Comparison of ENCODE assay signal across 11 cellular contexts in the genomic region with DNA sequence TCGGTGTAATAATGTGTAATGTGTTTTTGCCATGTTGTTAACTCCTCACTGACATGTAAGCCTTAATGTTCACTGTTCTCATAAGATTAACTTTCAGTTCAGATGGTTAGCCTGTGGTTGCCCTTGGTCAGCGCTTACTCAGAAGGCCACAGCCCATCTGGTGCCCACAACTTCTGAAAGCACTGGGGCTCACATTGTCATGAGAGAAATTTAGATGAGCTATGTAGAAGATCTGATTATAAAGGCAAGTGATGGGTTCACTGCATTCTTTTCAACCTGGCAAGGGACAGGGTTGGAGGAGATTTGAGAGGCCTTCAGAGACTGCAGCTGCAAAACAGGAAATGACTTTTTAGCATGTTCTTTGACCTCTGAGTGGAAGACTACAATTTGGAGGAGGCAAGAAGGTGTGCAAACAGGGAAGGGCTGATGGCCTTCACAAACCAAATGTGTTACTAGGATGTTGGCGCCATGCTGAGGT.
DNase-seq lines count a peak whose midpoint lies in the region; ATAC-seq lines count a peak whose summit lies in the region.
"Had no signal": no experiment of that assay in that cellular context is flagged by ENCODE, and none has a peak within 500 bp of the region (broad histone marks: within the 10 kb centered on the region; RNA-seq: fewer than 3 reads in every experiment).

No MANE protein-coding gene starts in this region.

- H3K36me3 Mint-ChIP-seq in stimulated activated effector memory CD8-positive, alpha-beta T cell treated with anti-CD3 and anti-CD28 coated beads, Interleukin-12 subunit alpha, Interleukin-12 subunit beta, amount 100 ng/mL, for 72 hours: no peaks in the 10 kb centered on the region
- H3K36me3 Mint-ChIP-seq: neural progenitor cell had no signal

- H3K27ac ChIP-seq in SJSA1: peak overlapping the region; percentile 40; the same call in 1 of the 2 replicates
- H3K27ac ChIP-seq: neural progenitor cell, SK-N-MC had no signal

- peaks cover 41% of the 10 kb centered on the region for H3K4me1 Mint-ChIP-seq in stimulated activated effector memory CD8-positive, alpha-beta T cell treated with anti-CD3 and anti-CD28 coated beads, Interleukin-12 subunit alpha, Interleukin-12 subunit beta, amount 100 ng/mL, for 72 hours

- peak overlapping the region; percentile 67 for H3K27ac Mint-ChIP-seq in stimulated activated effector memory CD8-positive, alpha-beta T cell treated with anti-CD3 and anti-CD28 coated beads, Interleukin-12 subunit alpha, Interleukin-12 subunit beta, amount 100 ng/mL, for 72 hours
- H3K27ac Mint-ChIP-seq: neural progenitor cell had no signal

- H3K9me3 ChIP-seq in SJSA1 (replicated peaks): no peaks in the 10 kb centered on the region

- no peaks in the 10 kb centered on the region for H3K27me3 ChIP-seq in SJSA1 (replicated peaks)
- H3K27me3 ChIP-seq: neural progenitor cell had no signal

- H3K4me3 ChIP-seq in SJSA1: no peak overlapping the region
- H3K4me3 ChIP-seq: neural progenitor cell, SK-N-MC had no signal

- peak; percentile 96 for ATAC-seq in stimulated activated effector memory CD8-positive, alpha-beta T cell treated with anti-CD3 and anti-CD28 coated beads, Interleukin-12 subunit alpha, Interleukin-12 subunit beta, amount 100 ng/mL, for 72 hours
- ATAC-seq in GM19397 (IDR thresholded peaks at IDR 0.05; ENCODE audit: unreplicated experiment) (no peak), GM19035 (IDR thresholded peaks at IDR 0.05; ENCODE audit: unreplicated experiment) (no peak)

- peaks cover 35% of the 10 kb centered on the region for H3K4me1 ChIP-seq in SJSA1 (replicated peaks)
- H3K4me1 ChIP-seq: neural progenitor cell had no signal

- H3K9me3 Mint-ChIP-seq in stimulated activated effector memory CD8-positive, alpha-beta T cell treated with anti-CD3 and anti-CD28 coated beads, Interleukin-12 subunit alpha, Interleukin-12 subunit beta, amount 100 ng/mL, for 72 hours: no peaks in the 10 kb centered on the region
- H3K9me3 Mint-ChIP-seq: neural progenitor cell had no signal

- DNase-seq in activated naive CD4-positive, alpha-beta T cell treated with Interleukin-2 at 50 U/mL for 16 hours: peak; percentile 27
- no peak for DNase-seq in activated naive CD4-positive, alpha-beta T cell treated with anti-CD3 and anti-CD28 coated beads, Interleukin-2, amount 50 U/mL, for 16 hours
- DNase-seq in SJSA1 (ENCODE audit: low read depth in 1 of 2, low spot score in 2 of 2) (no peak), dermis blood vessel endothelial cell (peak; percentile 27), cortex of kidney (lab: John Stamatoyannopoulos, UW) (no peak)
- peak in 1 of 2 donors; percentile 66 for DNase-seq in stimulated activated effector memory CD8-positive, alpha-beta T cell treated with anti-CD3 and anti-CD28 coated beads, Interleukin-12 subunit alpha, Interleukin-12 subunit beta, amount 100 ng/mL, for 72 hours (ENCODE audit: low spot score in 2 of 2)
- DNase-seq: NCI-H446 had no signal

- H3K36me3 ChIP-seq in SJSA1: no peaks in the 10 kb centered on the region
- H3K36me3 ChIP-seq: neural progenitor cell had no signal

- no peak overlapping the region for H3K4me3 Mint-ChIP-seq in stimulated activated effector memory CD8-positive, alpha-beta T cell treated with anti-CD3 and anti-CD28 coated beads, Interleukin-12 subunit alpha, Interleukin-12 subunit beta, amount 100 ng/mL, for 72 hours
- H3K4me3 Mint-ChIP-seq: neural progenitor cell had no signal

Comparison
In these comparisons a context has a peak if more than half of its experiments do, and no peak if none do; other contexts are left out.
1. DNase-seq: peak in activated naive CD4-positive, alpha-beta T cell treated with Interleukin-2 at 50 U/mL for 16 hours (single experiment) and dermis blood vessel endothelial cell (single experiment); none in activated naive CD4-positive, alpha-beta T cell treated with anti-CD3 and anti-CD28 coated beads, Interleukin-2, amount 50 U/mL, for 16 hours (single experiment), SJSA1 (0 of 2) and cortex of kidney (single experiment).